Comparison of ENCODE assay signal across 8 cellular contexts in the genomic region with DNA sequence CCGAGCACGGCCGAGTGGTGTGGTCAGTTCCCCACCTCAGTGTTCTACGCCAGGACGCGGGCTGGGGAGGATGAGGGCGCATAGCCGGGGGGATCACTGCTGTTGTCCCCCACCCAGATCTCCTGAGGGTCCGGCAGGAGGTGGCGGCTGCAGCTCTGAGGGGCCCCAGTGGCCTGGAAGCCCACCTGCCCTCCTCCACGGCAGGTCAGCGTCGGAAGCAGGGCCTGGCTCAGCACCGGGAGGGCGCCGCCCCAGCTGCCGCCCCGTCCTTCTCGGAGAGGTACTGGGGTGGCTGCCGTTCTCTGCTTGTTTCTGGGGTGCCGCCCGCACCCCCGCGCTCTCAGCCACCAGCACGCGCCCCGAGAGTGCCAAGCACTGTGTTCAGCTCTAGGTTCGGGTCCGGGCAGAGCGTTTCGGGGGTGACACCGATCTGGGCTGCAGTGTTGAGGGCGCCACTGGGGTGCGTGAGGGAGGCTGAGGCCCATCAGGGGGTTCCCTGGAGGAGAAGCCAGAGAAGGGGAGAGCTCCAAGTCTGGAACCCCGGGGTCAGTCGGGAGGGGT. TPM values are rescaled to one million over a fixed set of nuclear protein-coding genes. Genes with fewer than 3 reads are reported as not detected.
DNase-seq lines count a peak whose midpoint lies in the region; ATAC-seq, FAIRE-seq and TF ChIP-seq lines count a peak whose summit lies in the region.

No MANE protein-coding gene starts in this region.

- H3K4me3 ChIP-seq in GM12878 = no peak overlapping the region
- H3K4me3 ChIP-seq in muscle layer of colon (ENCODE audit: low read depth in 1 of 2, low read length in 2 of 2) = peak overlapping the region; percentile 32 to 38

- H3K9me3 ChIP-seq in GM12878 (replicated peaks; ENCODE audit: control insufficient read depth, insufficient read depth, low read length) = no peaks in the 10 kb centered on the region
- no peaks in the 10 kb centered on the region for H3K9me3 ChIP-seq in muscle layer of colon (ENCODE audit: low read length)

- CTCF ChIA-PET in GM12878 (lab: Yijun Ruan, JAX) = interaction anchor here (0.7 to 1.6 kb wide), 3 partner anchors 22 to 36 kb away, joined by 4 to 5 read pairs (median 4); no protein-coding TSS in a partner anchor

- ATAC-seq in stimulated activated naive CD8-positive, alpha-beta T cell treated with anti-CD3 and anti-CD28 coated beads, Interleukin-15, Interleukin-2, amounts not matched to agents 100 U/mL and 50 U/mL, for 24 hours = no peak
- ATAC-seq in GM12878 = peak; percentile 11
- no peak for ATAC-seq in left lobe of liver

- DNase-seq in stimulated activated naive CD8-positive, alpha-beta T cell treated with anti-CD3 and anti-CD28 coated beads, Interleukin-15, Interleukin-2, amounts not matched to agents 100 U/mL and 50 U/mL, for 24 hours = no peak
- DNase-seq in GM12878 (ENCODE audit: low read depth, low spot score) (no peak), left lobe of liver (ENCODE audit: low spot score) (no peak), NK-92 (lab: John Stamatoyannopoulos, UW; ENCODE audit: unreplicated experiment) (no peak), urothelium cell line (ENCODE audit: low spot score) (no peak), NCI-H2081 (lab: John Stamatoyannopoulos, UW) (no peak)

- intact Hi-C loops in GM12878 (cut with micrococcal nuclease; ENCODE audit: unreplicated experiment) = loop anchor here (5.0 kb wide), 1 partner anchor 34 kb away; no protein-coding TSS in a partner anchor

- no peak overlapping the region for H3K27ac Mint-ChIP-seq in stimulated activated naive CD8-positive, alpha-beta T cell treated with anti-CD3 and anti-CD28 coated beads, Interleukin-15, Interleukin-2, amounts not matched to agents 100 ng/mL and 50 ng/mL, for 24 hours

- in situ Hi-C loops in GM12878 (cut with MboI) = no loop called here

- H3K9ac ChIP-seq in GM12878 (ENCODE audit: control insufficient read depth, insufficient read depth, low read length) = no peak overlapping the region
- no peak overlapping the region for H3K9ac ChIP-seq in muscle layer of colon (ENCODE audit: low read length)

- no peak for TF ChIP-seq RAD21 in GM12878 (IDR thresholded peaks at IDR 0.05; ENCODE audit: insufficient read depth, low read depth, low read length)

- H3K27me3 ChIP-seq in GM12878 (replicated peaks in 1 of 2; ENCODE audit: control insufficient read depth in 2 of 2, insufficient read depth in 2 of 2, low read length in 1 of 2) (peaks cover 6 to 8% of the 10 kb centered on the region in 2 experiments), muscle layer of colon (ENCODE audit: control insufficient read depth in 1 of 2, insufficient read depth in 2 of 2, low read length in 2 of 2) (peaks cover 13 to 70% of the 10 kb centered on the region in 2 donors)

- SMC1A ChIA-PET in GM12878 (lab: Charles Lee; ENCODE audit: uncharacterized antibody, unreplicated experiment) = interaction anchor here (0.9 kb wide), 1 partner anchor 36 kb away, joined by 3 read pairs; no protein-coding TSS in a partner anchor

- no peak for TF ChIP-seq CTCF in GM12878 (IDR thresholded peaks at IDR 0.05 in 2 of 3, conservative IDR thresholded peaks at IDR 0.05 in 1 of 3; ENCODE audit: control insufficient read depth in 2 of 3, extremely low read depth in 1 of 3, insufficient read depth in 1 of 3, low read depth in 3 of 3, low read length in 3 of 3)

- FAIRE-seq in GM12878 (lab: Jason Lieb, UNC) = no peak
- no peak for FAIRE-seq in urothelium cell line (lab: Jason Lieb, UNC)

- peaks cover 16% of the 10 kb centered on the region for H3K27me3 Mint-ChIP-seq in stimulated activated naive CD8-positive, alpha-beta T cell treated with anti-CD3 and anti-CD28 coated beads, Interleukin-15, Interleukin-2, amounts not matched to agents 100 ng/mL and 50 ng/mL, for 24 hours

- no TSS peak for BruUV-seq in GM12878 (replicated peaks; lab: Mats Ljungman, UMichigan)

- no peak for TF ChIP-seq POLR2A in GM12878 (IDR thresholded peaks at IDR 0.05; ENCODE audit: low read depth, low read length)

- H2AFZ ChIP-seq in GM12878 (ENCODE audit: control insufficient read depth, low read depth, low read length) = no peak overlapping the region

- TF ChIP-seq EP300 in GM12878 (IDR thresholded peaks at IDR 0.05; ENCODE audit: borderline replicate concordance in 1 of 2, control insufficient read depth in 1 of 2, low read depth in 2 of 2, low read length in 2 of 2) = no peak

- H3K36me3 ChIP-seq in GM12878 (ENCODE audit: control insufficient read depth in 2 of 2, insufficient read depth in 2 of 2, low read length in 1 of 2) (peaks cover 0 to 1% of the 10 kb centered on the region in 2 experiments; a peak in 3 of 4 replicates), muscle layer of colon (ENCODE audit: insufficient read depth, low read length) (peaks cover 5% of the 10 kb centered on the region)

- RAD21 ChIA-PET in GM12878 (lab: Charles Lee; ENCODE audit: unreplicated experiment) = interaction anchor here (4.1 kb wide), 1 partner anchor 36 kb away, joined by 20 read pairs; no protein-coding TSS in a partner anchor

- 7% methylated on average over 36 of the region's 36 CpGs for WGBS in GM12878 (ENCODE audit: insufficient coverage, insufficient replicate concordance, low lambda C conversion rate, missing lambda C conversion rate)

- H3K36me3 Mint-ChIP-seq in stimulated activated naive CD8-positive, alpha-beta T cell treated with anti-CD3 and anti-CD28 coated beads, Interleukin-15, Interleukin-2, amounts not matched to agents 100 ng/mL and 50 ng/mL, for 24 hours (ENCODE audit: low read depth) = peaks cover 13% of the 10 kb centered on the region

- peaks cover 7% of the 10 kb centered on the region; the same call in 1 of the 2 replicates for H3K4me1 ChIP-seq in GM12878 (ENCODE audit: control insufficient read depth, insufficient read depth, low read length)
- peaks cover 20% of the 10 kb centered on the region for H3K4me1 ChIP-seq in muscle layer of colon (ENCODE audit: insufficient read depth, low read length)

- H3K9me3 Mint-ChIP-seq in stimulated activated naive CD8-positive, alpha-beta T cell treated with anti-CD3 and anti-CD28 coated beads, Interleukin-15, Interleukin-2, amounts not matched to agents 100 ng/mL and 50 ng/mL, for 24 hours = no peaks in the 10 kb centered on the region

- no peak overlapping the region for H3K27ac ChIP-seq in GM12878 (ENCODE audit: control insufficient read depth, insufficient read depth)
- H3K27ac ChIP-seq in muscle layer of colon (ENCODE audit: low read depth, low read length) = peak overlapping the region; percentile 68

- H3K4me3 Mint-ChIP-seq in stimulated activated naive CD8-positive, alpha-beta T cell treated with anti-CD3 and anti-CD28 coated beads, Interleukin-15, Interleukin-2, amounts not matched to agents 100 ng/mL and 50 ng/mL, for 24 hours = peak overlapping the region; percentile 57

- peaks cover 9% of the 10 kb centered on the region for H3K4me1 Mint-ChIP-seq in stimulated activated naive CD8-positive, alpha-beta T cell treated with anti-CD3 and anti-CD28 coated beads, Interleukin-15, Interleukin-2, amounts not matched to agents 100 ng/mL and 50 ng/mL, for 24 hours (ENCODE audit: low read depth)

- POLR2A ChIA-PET in GM12878 (lab: Charles Lee) = no interaction called here

- no peaks in the 10 kb centered on the region for H3K79me2 ChIP-seq in GM12878 (ENCODE audit: control insufficient read depth, insufficient read depth, low read length)

- H4K20me1 ChIP-seq in GM12878 (ENCODE audit: control insufficient read depth, insufficient read depth) = no peaks in the 10 kb centered on the region

- peak overlapping the region; percentile 2; the same call in 1 of the 2 replicates for H3K4me2 ChIP-seq in GM12878 (ENCODE audit: control insufficient read depth, insufficient read depth)

RNA-seq across cellular contexts. Expression of a gene that starts 17.4 kb away (rescaled TPM):
- total RNA-seq in GM12878 (2013; cell fraction: nucleolus; rRNA removed) = not detected in 2 replicates
- not detected in 2 replicates for total RNA-seq in GM12878 (2014; rRNA removed)
- not detected in 2 replicates for total RNA-seq in GM12878 (2014; rRNA removed; fragmentation: Illumina TruSeq; extraction: Trizol)
- total RNA-seq in GM12878 (2021) = not detected in 2 replicates
- polyA plus RNA-seq in GM12878 (2011; ENCODE audit: low read depth) = not detected
- polyA plus RNA-seq in GM12878 (2011; rRNA removed) = not detected in 2 replicates
- 0.03 TPM in 1 of 2 replicates, not detected in the other for polyA plus RNA-seq in GM12878 (2011; cell fraction: cytosol; rRNA removed)
- polyA plus RNA-seq in GM12878 (2011; cell fraction: nucleus; rRNA removed) = 0.10 TPM in 1 of 2 replicates, not detected in the other
- 0.08 TPM in 1 of 2 replicates, not detected in the other for polyA plus RNA-seq in GM12878 (2012)
- polyA plus RNA-seq in GM12878 (2014; fragmentation: Illumina TruSeq; extraction: Trizol) = not detected in 2 replicates
- under 1 TPM in 1 of 2 experiments, not detected in 1; 0.04 TPM for polyA plus RNA-seq in GM12878 (2014; fragmentation: Nextera tagmentation; extraction: Ambion mirVana)
- 0.29 TPM in 1 of 2 replicates, not detected in the other for polyA plus RNA-seq in GM12878 (2014; rRNA removed)
- polyA plus RNA-seq in GM12878 (2016; fragmentation: Nextera tagmentation; extraction: Ambion mirVana) = under 1 TPM; 0.09 to 0.31 TPM
- polyA minus RNA-seq in GM12878 (2011; rRNA and poly(A)+ RNA removed) = not detected in 2 replicates
- polyA minus RNA-seq in GM12878 (2011; cell fraction: cytosol; rRNA and poly(A)+ RNA removed) = 4.3 and 4.5 TPM in 2 replicates
- 0.19 and 0.24 TPM in 2 replicates for polyA minus RNA-seq in GM12878 (2011; cell fraction: nucleus; rRNA and poly(A)+ RNA removed)
- 4.9 TPM for total RNA-seq in left lobe of liver

RNA-seq across cellular contexts. Expression of a gene that starts 17.9 kb away (rescaled TPM):
- 45.4 and 56.2 TPM in 2 replicates for total RNA-seq in GM12878 (2013; cell fraction: nucleolus; rRNA removed)
- total RNA-seq in GM12878 (2014; rRNA removed) = 92.5 and 107 TPM in 2 replicates
- total RNA-seq in GM12878 (2014; rRNA removed; fragmentation: Illumina TruSeq; extraction: Trizol) = 44.7 and 52.5 TPM in 2 replicates
- 115 and 132 TPM in 2 replicates for total RNA-seq in GM12878 (2021)
- 20.8 TPM for polyA plus RNA-seq in GM12878 (2011; ENCODE audit: low read depth)
- polyA plus RNA-seq in GM12878 (2011; rRNA removed) = 19.2 and 40.7 TPM in 2 replicates
- 66.9 and 84.3 TPM in 2 replicates for polyA plus RNA-seq in GM12878 (2011; cell fraction: cytosol; rRNA removed)
- polyA plus RNA-seq in GM12878 (2011; cell fraction: nucleus; rRNA removed) = 106 and 173 TPM in 2 replicates
- polyA plus RNA-seq in GM12878 (2012) = 46.1 and 49.2 TPM in 2 replicates
- 26.6 and 48.6 TPM in 2 replicates for polyA plus RNA-seq in GM12878 (2014; fragmentation: Illumina TruSeq; extraction: Trizol)
- 1 to 10 TPM; 1.3 to 4.6 TPM for polyA plus RNA-seq in GM12878 (2014; fragmentation: Nextera tagmentation; extraction: Ambion mirVana)
- polyA plus RNA-seq in GM12878 (2014; rRNA removed) = 76.1 and 88.9 TPM in 2 replicates
- polyA plus RNA-seq in GM12878 (2016; fragmentation: Nextera tagmentation; extraction: Ambion mirVana) = 100 to 1,000 TPM; 154 to 171 TPM
- 52.2 and 87.7 TPM in 2 replicates for polyA minus RNA-seq in GM12878 (2011; rRNA and poly(A)+ RNA removed)
- polyA minus RNA-seq in GM12878 (2011; cell fraction: cytosol; rRNA and poly(A)+ RNA removed) = 42.2 and 44.6 TPM in 2 replicates
- 16.1 and 33.3 TPM in 2 replicates for polyA minus RNA-seq in GM12878 (2011; cell fraction: nucleus; rRNA and poly(A)+ RNA removed)
- total RNA-seq in left lobe of liver = 32.5 TPM

RNA-seq across cellular contexts. Expression of a gene that starts 19.3 kb away (rescaled TPM):
- total RNA-seq in GM12878 (2013; cell fraction: nucleolus; rRNA removed) = 40.7 and 42.9 TPM in 2 replicates
- total RNA-seq in GM12878 (2014; rRNA removed) = 14.9 and 18.2 TPM in 2 replicates
- 3.6 and 4.0 TPM in 2 replicates for total RNA-seq in GM12878 (2014; rRNA removed; fragmentation: Illumina TruSeq; extraction: Trizol)
- 27.2 and 30.6 TPM in 2 replicates for total RNA-seq in GM12878 (2021)
- polyA plus RNA-seq in GM12878 (2011; ENCODE audit: low read depth) = 5.1 TPM
- 3.5 and 8.4 TPM in 2 replicates for polyA plus RNA-seq in GM12878 (2011; rRNA removed)
- polyA plus RNA-seq in GM12878 (2011; cell fraction: cytosol; rRNA removed) = 10.9 and 20.3 TPM in 2 replicates
- 410 and 507 TPM in 2 replicates for polyA plus RNA-seq in GM12878 (2011; cell fraction: nucleus; rRNA removed)
- polyA plus RNA-seq in GM12878 (2012) = 14.6 and 20.2 TPM in 2 replicates
- 0.32 and 2.3 TPM in 2 replicates for polyA plus RNA-seq in GM12878 (2014; fragmentation: Illumina TruSeq; extraction: Trizol)
- under 1 TPM; 0.03 to 0.35 TPM for polyA plus RNA-seq in GM12878 (2014; fragmentation: Nextera tagmentation; extraction: Ambion mirVana)
- 28.2 and 35.0 TPM in 2 replicates for polyA plus RNA-seq in GM12878 (2014; rRNA removed)
- polyA plus RNA-seq in GM12878 (2016; fragmentation: Nextera tagmentation; extraction: Ambion mirVana) = 1 to 10 TPM; 1.3 to 6.6 TPM
- polyA minus RNA-seq in GM12878 (2011; rRNA and poly(A)+ RNA removed) = 3.4 and 6.7 TPM in 2 replicates
- 2.9 and 4.7 TPM in 2 replicates for polyA minus RNA-seq in GM12878 (2011; cell fraction: cytosol; rRNA and poly(A)+ RNA removed)
- 30.2 and 35.6 TPM in 2 replicates for polyA minus RNA-seq in GM12878 (2011; cell fraction: nucleus; rRNA and poly(A)+ RNA removed)
- 7.3 TPM for total RNA-seq in left lobe of liver

RNA-seq across cellular contexts. Expression of a gene that starts 25.2 kb away (rescaled TPM):
- total RNA-seq in GM12878 (2013; cell fraction: nucleolus; rRNA removed) = 0.29 and 0.39 TPM in 2 replicates
- 0.22 and 0.23 TPM in 2 replicates for total RNA-seq in GM12878 (2014; rRNA removed)
- not detected in 2 replicates for total RNA-seq in GM12878 (2014; rRNA removed; fragmentation: Illumina TruSeq; extraction: Trizol)
- total RNA-seq in GM12878 (2021) = 0.26 and 0.43 TPM in 2 replicates
- polyA plus RNA-seq in GM12878 (2011; ENCODE audit: low read depth) = not detected
- polyA plus RNA-seq in GM12878 (2011; rRNA removed) = 0.04 TPM in 1 of 2 replicates, not detected in the other
- polyA plus RNA-seq in GM12878 (2011; cell fraction: cytosol; rRNA removed) = 0.01 and 0.05 TPM in 2 replicates
- 0.67 and 0.78 TPM in 2 replicates for polyA plus RNA-seq in GM12878 (2011; cell fraction: nucleus; rRNA removed)
- polyA plus RNA-seq in GM12878 (2012) = 0.24 and 0.51 TPM in 2 replicates
- polyA plus RNA-seq in GM12878 (2014; fragmentation: Illumina TruSeq; extraction: Trizol) = not detected in 2 replicates
- polyA plus RNA-seq in GM12878 (2014; fragmentation: Nextera tagmentation; extraction: Ambion mirVana) = not detected
- polyA plus RNA-seq in GM12878 (2014; rRNA removed) = 0.14 and 0.70 TPM in 2 replicates
- polyA plus RNA-seq in GM12878 (2016; fragmentation: Nextera tagmentation; extraction: Ambion mirVana) = not detected
- not detected in 2 replicates for polyA minus RNA-seq in GM12878 (2011; rRNA and poly(A)+ RNA removed)
- polyA minus RNA-seq in GM12878 (2011; cell fraction: cytosol; rRNA and poly(A)+ RNA removed) = not detected in 2 replicates
- 0.29 and 0.48 TPM in 2 replicates for polyA minus RNA-seq in GM12878 (2011; cell fraction: nucleus; rRNA and poly(A)+ RNA removed)
- 0.28 TPM for total RNA-seq in left lobe of liver

RNA-seq across cellular contexts. Expression of a gene that starts 40.8 kb away (rescaled TPM):
- total RNA-seq in GM12878 (2013; cell fraction: nucleolus; rRNA removed) = not detected in 2 replicates
- total RNA-seq in GM12878 (2014; rRNA removed) (not detected in 2 replicates), GM12878 (2014; rRNA removed; fragmentation: Illumina TruSeq; extraction: Trizol) (not detected in 2 replicates), GM12878 (2021) (not detected in 2 replicates), left lobe of liver (0.83 TPM)
- polyA plus RNA-seq in GM12878 (2011; ENCODE audit: low read depth) = not detected
- polyA plus RNA-seq in GM12878 (2011; rRNA removed) (not detected in 2 replicates), GM12878 (2014; fragmentation: Illumina TruSeq; extraction: Trizol) (not detected in 2 replicates), GM12878 (2014; fragmentation: Nextera tagmentation; extraction: Ambion mirVana) (not detected), GM12878 (2014; rRNA removed) (not detected in 2 replicates), GM12878 (2016; fragmentation: Nextera tagmentation; extraction: Ambion mirVana) (not detected)
- polyA plus RNA-seq in GM12878 (2011; cell fraction: cytosol; rRNA removed) = 0.02 TPM in 1 of 2 replicates, not detected in the other
- polyA plus RNA-seq in GM12878 (2011; cell fraction: nucleus; rRNA removed) = not detected in 2 replicates
- polyA plus RNA-seq in GM12878 (2012) = 0.30 and 0.38 TPM in 2 replicates
- polyA minus RNA-seq in GM12878 (2011; rRNA and poly(A)+ RNA removed) = not detected in 2 replicates
- not detected in 2 replicates for polyA minus RNA-seq in GM12878 (2011; cell fraction: cytosol; rRNA and poly(A)+ RNA removed)
- not detected in 2 replicates for polyA minus RNA-seq in GM12878 (2011; cell fraction: nucleus; rRNA and poly(A)+ RNA removed)
